28 cellular contexts compared by ENCODE assay signal in the genomic region with DNA sequence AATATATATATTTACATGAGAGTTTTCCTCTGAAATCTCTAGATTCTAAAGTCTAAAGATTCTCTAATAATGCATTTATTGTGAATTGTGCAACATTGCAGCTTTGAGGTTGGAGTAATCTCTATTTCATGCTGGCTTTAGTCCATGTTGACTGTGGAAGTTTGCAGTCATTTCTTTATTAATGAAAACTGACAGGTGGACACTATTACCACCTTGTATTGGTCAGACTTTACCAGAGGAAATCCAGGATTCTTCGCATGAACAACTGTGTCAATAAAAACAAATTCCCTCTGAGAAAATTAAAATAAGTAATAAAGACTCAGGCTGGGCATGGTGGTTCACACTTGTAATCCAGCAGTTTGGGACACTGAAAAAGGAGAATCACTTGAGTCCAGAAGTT.
"Had no signal": no experiment of that assay in that cellular context is flagged by ENCODE, and none has a peak within 500 bp of the region (broad histone marks: within the 10 kb centered on the region; RNA-seq: fewer than 3 reads in every experiment).

No MANE protein-coding gene starts in this region.

- H3K27me3 Mint-ChIP-seq: activated CD4-positive, alpha-beta memory T cell treated with anti-CD3 and anti-CD28 coated beads for 36 hours; activated CD4-positive, alpha-beta T cell treated with anti-CD3 and anti-CD28 coated beads for 36 hours; activated CD8-positive, alpha-beta memory T cell treated with anti-CD3 and anti-CD28 coated beads, Interleukin-2, amount 10 ng/mL, durations not matched to agents 7 days and 5 days; activated naive CD8-positive, alpha-beta T cell had no signal

- H3K36me3 Mint-ChIP-seq: activated CD4-positive, alpha-beta memory T cell treated with anti-CD3 and anti-CD28 coated beads for 36 hours; activated CD8-positive, alpha-beta memory T cell treated with anti-CD3 and anti-CD28 coated beads, Interleukin-2, amount 10 ng/mL, durations not matched to agents 7 days and 5 days; activated naive CD8-positive, alpha-beta T cell had no signal

- ATAC-seq: activated CD4-positive, alpha-beta T cell treated with anti-CD3 and anti-CD28 coated beads for 36 hours; activated CD8-positive, alpha-beta memory T cell treated with anti-CD3 and anti-CD28 coated beads, Interleukin-2, amount 10 ng/mL, durations not matched to agents 7 days and 5 days; activated CD8-positive, alpha-beta T cell treated with anti-CD3 and anti-CD28 coated beads, Interleukin-2, amount 10 ng/mL, durations not matched to agents 7 days and 5 days; activated T-helper 17 cell treated with anti-CD3 and anti-CD28 coated beads, Interleukin-2, amount 50 U/mL, for 72 hours; esophagus mucosa had no signal

- H3K9me3 Mint-ChIP-seq: activated CD4-positive, alpha-beta memory T cell treated with anti-CD3 and anti-CD28 coated beads for 36 hours; activated CD4-positive, alpha-beta T cell treated with anti-CD3 and anti-CD28 coated beads, Interleukin-2, amount 10 ng/mL, durations not matched to agents 24 days and 14 days; activated T-helper 17 cell treated with anti-CD3 and anti-CD28 coated beads, Interleukin-2, amount 50 U/mL, for 72 hours; central memory CD8-positive, alpha-beta T cell; dendritic cell treated with granulocyte-macrophage colony-stimulating factor and Interleukin-4, amounts not matched to agents 40 ng/mL and 50 ng/mL, for 4 days; endodermal cell had no signal

- H3K27me3 ChIP-seq: adrenal gland, ascending aorta, brain microvascular endothelial cell, dorsolateral prefrontal cortex had no signal

- DNase-seq: activated CD4-positive, alpha-beta memory T cell treated with anti-CD3 and anti-CD28 coated beads for 36 hours; activated CD4-positive, alpha-beta T cell treated with anti-CD3 and anti-CD28 coated beads for 36 hours; activated CD4-positive, alpha-beta T cell treated with anti-CD3 and anti-CD28 coated beads, Interleukin-2, amount 10 ng/mL, durations not matched to agents 24 days and 14 days; activated CD4-positive, CD25-positive, alpha-beta regulatory T cell; activated CD4-positive, CD25-positive, alpha-beta regulatory T cell treated with anti-CD3 and anti-CD28 coated beads, Interleukin-2, amount 50 U/mL, for 72 hours; activated CD8-positive, alpha-beta memory T cell treated with anti-CD3 and anti-CD28 coated beads, Interleukin-2, amount 10 ng/mL, durations not matched to agents 7 days and 5 days; activated CD8-positive, alpha-beta memory T cell treated with anti-CD3 and anti-CD28 coated beads, Interleukin-2, amount 50 U/mL, for 4 hours; activated CD8-positive, alpha-beta T cell treated with anti-CD3 and anti-CD28 coated beads, Interleukin-2, amount 10 ng/mL, durations not matched to agents 7 days and 5 days; activated effector memory CD4-positive, alpha-beta T cell treated with Interleukin-2 at 50 U/mL for 16 hours; activated gamma-delta T cell treated with Interleukin-2 at 50 U/mL for 16 hours; activated naive CD4-positive, alpha-beta T cell treated with anti-CD3 and anti-CD28 coated beads, Interleukin-2, amount 50 U/mL, for 16 hours; activated naive CD4-positive, alpha-beta T cell treated with Interleukin-2 at 50 U/mL for 16 hours; activated T-cell treated with anti-CD3 and anti-CD28 coated beads, Interleukin-2, amount 50 U/mL, for 1 hour; adrenal gland; brain microvascular endothelial cell; dorsolateral prefrontal cortex; effector memory CD4-positive, alpha-beta T cell; endodermal cell; foreskin fibroblast; head of caudate nucleus; T-helper 2 cell had no signal

- H3K27ac Mint-ChIP-seq: activated CD4-positive, alpha-beta memory T cell treated with anti-CD3 and anti-CD28 coated beads for 36 hours; activated CD4-positive, alpha-beta T cell treated with anti-CD3 and anti-CD28 coated beads for 36 hours; activated CD4-positive, alpha-beta T cell treated with anti-CD3 and anti-CD28 coated beads, Interleukin-2, amount 10 ng/mL, durations not matched to agents 24 days and 14 days; activated CD8-positive, alpha-beta memory T cell treated with anti-CD3 and anti-CD28 coated beads, Interleukin-2, amount 10 ng/mL, durations not matched to agents 7 days and 5 days; activated CD8-positive, alpha-beta T cell treated with anti-CD3 and anti-CD28 coated beads, Interleukin-2, amount 10 ng/mL, durations not matched to agents 7 days and 5 days; activated naive CD8-positive, alpha-beta T cell; activated T-helper 17 cell treated with anti-CD3 and anti-CD28 coated beads, Interleukin-2, amount 50 U/mL, for 72 hours; dendritic cell treated with granulocyte-macrophage colony-stimulating factor and Interleukin-4, amounts not matched to agents 40 ng/mL and 50 ng/mL, for 4 days; endodermal cell had no signal

- H3K9me3 ChIP-seq: adrenal gland, ascending aorta had no signal

- H3K4me3 Mint-ChIP-seq: activated CD4-positive, alpha-beta memory T cell treated with anti-CD3 and anti-CD28 coated beads for 36 hours; activated CD4-positive, alpha-beta T cell treated with anti-CD3 and anti-CD28 coated beads for 36 hours; activated CD4-positive, alpha-beta T cell treated with anti-CD3 and anti-CD28 coated beads, Interleukin-2, amount 10 ng/mL, durations not matched to agents 24 days and 14 days; activated CD8-positive, alpha-beta memory T cell treated with anti-CD3 and anti-CD28 coated beads, Interleukin-2, amount 10 ng/mL, durations not matched to agents 7 days and 5 days; activated CD8-positive, alpha-beta T cell treated with anti-CD3 and anti-CD28 coated beads, Interleukin-2, amount 10 ng/mL, durations not matched to agents 7 days and 5 days; activated naive CD8-positive, alpha-beta T cell; activated T-helper 17 cell treated with anti-CD3 and anti-CD28 coated beads, Interleukin-2, amount 50 U/mL, for 72 hours; central memory CD8-positive, alpha-beta T cell; dendritic cell treated with granulocyte-macrophage colony-stimulating factor and Interleukin-4, amounts not matched to agents 40 ng/mL and 50 ng/mL, for 4 days; endodermal cell had no signal

- H3K4me1 Mint-ChIP-seq: activated CD4-positive, alpha-beta T cell treated with anti-CD3 and anti-CD28 coated beads for 36 hours; activated CD4-positive, alpha-beta T cell treated with anti-CD3 and anti-CD28 coated beads, Interleukin-2, amount 10 ng/mL, durations not matched to agents 24 days and 14 days; activated CD8-positive, alpha-beta memory T cell treated with anti-CD3 and anti-CD28 coated beads, Interleukin-2, amount 10 ng/mL, durations not matched to agents 7 days and 5 days; activated T-helper 17 cell treated with anti-CD3 and anti-CD28 coated beads, Interleukin-2, amount 50 U/mL, for 72 hours; central memory CD8-positive, alpha-beta T cell had no signal

- H3K4me3 ChIP-seq: adrenal gland, ascending aorta, coronary artery, dorsolateral prefrontal cortex had no signal

- H3K36me3 ChIP-seq: adrenal gland, ascending aorta, brain microvascular endothelial cell had no signal

- H3K4me1 ChIP-seq: adrenal gland, ascending aorta had no signal
